In the genomic region with DNA sequence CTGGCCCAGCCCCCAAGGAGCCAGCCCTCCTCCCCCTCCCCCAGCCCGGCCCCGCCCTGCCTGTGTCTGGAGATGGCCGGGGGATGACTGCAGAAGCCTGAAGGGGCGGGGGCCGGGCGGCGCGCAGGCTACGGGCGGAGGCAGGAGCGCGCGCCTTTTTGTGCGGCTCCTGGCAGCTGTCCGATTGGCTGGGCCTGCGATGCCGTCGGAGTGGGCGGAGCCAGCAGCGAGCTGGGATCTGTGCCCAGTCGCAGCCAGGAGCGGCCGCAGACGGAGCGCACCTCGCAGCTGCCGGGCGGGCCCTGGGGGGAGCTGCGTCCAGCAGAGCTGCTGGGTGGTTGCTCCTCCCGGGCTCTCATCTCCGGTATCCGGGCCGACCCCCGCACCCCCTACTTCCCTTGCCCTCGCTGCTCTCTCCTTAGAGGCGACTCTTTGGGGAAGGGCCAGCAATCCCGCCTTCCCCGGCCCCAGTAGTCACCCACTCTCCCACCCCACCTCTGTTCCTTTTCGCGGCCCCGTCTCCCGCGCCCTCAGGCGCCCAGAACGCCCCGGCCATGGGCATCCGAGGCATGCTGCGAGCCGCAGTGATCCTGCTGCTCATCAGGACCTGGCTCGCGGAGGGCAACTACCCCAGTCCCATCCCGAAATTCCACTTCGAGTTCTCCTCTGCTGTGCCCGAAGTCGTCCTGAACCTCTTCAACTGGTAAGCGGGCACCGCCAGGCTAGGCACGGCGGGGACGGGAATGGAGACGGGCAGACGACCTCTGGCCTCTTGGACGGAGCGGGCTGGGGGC, we compare ENCODE assay signal across 8 cellular contexts. TPM values are rescaled to one million over a fixed set of nuclear protein-coding genes. Genes with fewer than 3 reads are reported as not detected.
DNase-seq lines count a peak whose midpoint lies in the region; ATAC-seq and TF ChIP-seq lines count a peak whose summit lies in the region.

A gene (plus strand): TSS at position 247 of the 794 bp plus-strand sequence. CDS start 308 bp downstream, at position 555.

- no peaks in the 10 kb centered on the region for H3K36me3 Mint-ChIP-seq in WTC11

- no peak for TF ChIP-seq POLR2A in GM18505 (IDR thresholded peaks at IDR 0.05; ENCODE audit: borderline replicate concordance, extremely low read depth, insufficient read depth, insufficient read length)

- peaks cover 21% of the 10 kb centered on the region for H3K27me3 Mint-ChIP-seq in WTC11 (ENCODE audit: low read depth)

- H3K4me3 Mint-ChIP-seq in WTC11 = peak within 1 kb of the TSS; percentile 84

- no peaks in the 10 kb centered on the region for H3K9me3 Mint-ChIP-seq in WTC11

- CTCF ChIA-PET in WTC11 (lab: Charles Lee) = interaction anchor here (0.7 to 4.0 kb wide), 3 partner anchors 35 to 923 kb away, joined by 3 to 22 read pairs (median 3); no protein-coding TSS in a partner anchor

- POLR2A ChIA-PET in WTC11 (lab: Charles Lee) = no interaction called here

- ATAC-seq in WTC11 (peak; percentile 84), GM19328 (IDR thresholded peaks at IDR 0.05; ENCODE audit: unreplicated experiment) (no peak), GM18867 (IDR thresholded peaks at IDR 0.05; ENCODE audit: unreplicated experiment) (no peak), GM18505 (IDR thresholded peaks at IDR 0.05; ENCODE audit: unreplicated experiment) (no peak)

- no peak for TF ChIP-seq CTCF in WTC11 (IDR thresholded peaks at IDR 0.05)

- no peak within 1 kb of the TSS for H3K27ac Mint-ChIP-seq in WTC11

- DNase-seq in DMS53 treated with DMSO at 0.1 percent for 48 hours (lab: John Stamatoyannopoulos, UW; ENCODE audit: unreplicated experiment) (peak; percentile 6), NCI-H1436 (lab: John Stamatoyannopoulos, UW) (peak; percentile 94), WTC11 (ENCODE audit: low spot score) (peak; percentile 90), islet precursor cell (peak; percentile 91), GOT3 (lab: John Stamatoyannopoulos, UW) (no peak)

- peaks cover 50% of the 10 kb centered on the region for H3K4me1 Mint-ChIP-seq in WTC11

TF ChIP-seq in WTC11, 78 proteins besides CTCF, POLR2A, EP300 and RAD21:
- TF ChIP-seq SP1 (CRISPR knock-in tag; conservative IDR thresholded peaks at IDR 0.05) = peak; percentile 58; the same call in 1 of the 2 replicates
- no peak for TF ChIP-seq KAT7 (CRISPR knock-in tag; IDR thresholded peaks at IDR 0.05; ENCODE audit: borderline replicate concordance)
- TF ChIP-seq, protein P1, sequence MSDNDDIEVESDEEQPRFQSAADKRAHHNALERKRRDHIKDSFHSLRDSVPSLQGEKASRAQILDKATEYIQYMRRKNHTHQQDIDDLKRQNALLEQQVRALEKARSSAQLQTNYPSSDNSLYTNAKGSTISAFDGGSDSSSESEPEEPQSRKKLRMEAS (CRISPR knock-in tag; IDR thresholded peaks at IDR 0.05) = peak; percentile 27; the same call in 1 of the 2 replicates
TF ChIP-seq in WTC11: peak in this region for 2.

RNA-seq across cellular contexts. Expression of the gene that starts here (rescaled TPM):
- total RNA-seq in WTC11 (2021) = 8.6 to 9.1 TPM (median 8.8 TPM) in 3 replicates
